ENCODE assay signal across 8 cellular contexts in genomic region chr4:107183155-107183774, GRCh38.
DNase-seq lines count a peak whose midpoint lies in the region; ATAC-seq and TF ChIP-seq lines count a peak whose summit lies in the region.

No MANE protein-coding gene starts in this region.

- H3K4me3 ChIP-seq in DOHH2 (ENCODE audit: low read length) (no peak overlapping the region), suprapubic skin (no peak overlapping the region)
- H3K4me3 ChIP-seq in effector memory CD4-positive, alpha-beta T cell (ENCODE audit: insufficient read depth, low read depth, low read length, poor library complexity, severe bottlenecking), result no peak overlapping the region

- TF ChIP-seq EP300 in suprapubic skin (IDR thresholded peaks at IDR 0.05), result no peak

- H3K36me3 ChIP-seq in DOHH2 (ENCODE audit: control insufficient read depth, low read length) (no peaks in the 10 kb centered on the region), suprapubic skin (no peaks in the 10 kb centered on the region)
- H3K36me3 ChIP-seq in effector memory CD4-positive, alpha-beta T cell (ENCODE audit: control insufficient read depth, insufficient read depth, low read length), result no peaks in the 10 kb centered on the region

- H3K27ac ChIP-seq in DOHH2 (ENCODE audit: low read depth, low read length) (no peak overlapping the region), suprapubic skin (no peak overlapping the region)
- no peak overlapping the region for H3K27ac ChIP-seq in effector memory CD4-positive, alpha-beta T cell (ENCODE audit: insufficient read depth, low read length, poor library complexity, severe bottlenecking)

- H3K9me2 ChIP-seq in DOHH2 (replicated peaks; ENCODE audit: control insufficient read depth, low read length), result no peaks in the 10 kb centered on the region

- no peaks in the 10 kb centered on the region for H3K27me3 ChIP-seq in DOHH2 (ENCODE audit: control insufficient read depth, low read length)
- no peaks in the 10 kb centered on the region for H3K27me3 ChIP-seq in suprapubic skin
- no peaks in the 10 kb centered on the region for H3K27me3 ChIP-seq in effector memory CD4-positive, alpha-beta T cell (replicated peaks; ENCODE audit: control insufficient read depth, insufficient read depth, low read length, poor library complexity, severe bottlenecking)

- no peak overlapping the region for H3K4me2 ChIP-seq in DOHH2 (ENCODE audit: low read length)

- H3K9me3 ChIP-seq in DOHH2 (ENCODE audit: control insufficient read depth, insufficient read depth, low read length) (no peaks in the 10 kb centered on the region), suprapubic skin (no peaks in the 10 kb centered on the region)
- H3K9me3 ChIP-seq in effector memory CD4-positive, alpha-beta T cell (ENCODE audit: control insufficient read depth, low read length), result no peaks in the 10 kb centered on the region

- ATAC-seq in GM19328 (IDR thresholded peaks at IDR 0.05; ENCODE audit: unreplicated experiment), result peak; percentile 94
- peak; percentile 99 for ATAC-seq in HG03135 (IDR thresholded peaks at IDR 0.05; ENCODE audit: unreplicated experiment)

- H3F3A ChIP-seq in DOHH2 (ENCODE audit: control insufficient read depth, insufficient read depth), result no peaks in the 10 kb centered on the region

- TF ChIP-seq CTCF in DOHH2 (IDR thresholded peaks at IDR 0.05; ENCODE audit: low read depth, low read length, poor library complexity, severe bottlenecking) (peak; percentile 72), suprapubic skin (IDR thresholded peaks at IDR 0.05) (peak; percentile 61 to 81)

- H3K79me2 ChIP-seq in DOHH2 (ENCODE audit: control insufficient read depth, low read length), result no peaks in the 10 kb centered on the region

- TF ChIP-seq POLR2A in suprapubic skin (IDR thresholded peaks at IDR 0.05), result no peak

- H3K4me1 ChIP-seq in DOHH2 (ENCODE audit: control insufficient read depth, low read length), result no peaks in the 10 kb centered on the region
- peaks cover 5% of the 10 kb centered on the region for H3K4me1 ChIP-seq in suprapubic skin
- no peaks in the 10 kb centered on the region for H3K4me1 ChIP-seq in effector memory CD4-positive, alpha-beta T cell (ENCODE audit: control insufficient read depth, insufficient read depth, low read length, poor library complexity, severe bottlenecking)

- WGBS in suprapubic skin, result 3% methylated on average over 3 of the region's 3 CpGs

- DNase-seq in NCI-H774 (lab: John Stamatoyannopoulos, UW) (peak; percentile 1), brain pericyte (ENCODE audit: low read depth, low spot score) (peak; percentile 15), islet precursor cell (peak; percentile 66), suprapubic skin (ENCODE audit: low spot score in 2 of 2) (no peak)
- DNase-seq in effector memory CD4-positive, alpha-beta T cell, result no peak

- H4K20me1 ChIP-seq in DOHH2 (ENCODE audit: control insufficient read depth, insufficient read depth, low read depth, low read length), result no peaks in the 10 kb centered on the region

Comparison
In these comparisons a context has a peak if more than half of its experiments do, and no peak if none do; other contexts are left out.
1. DNase-seq: peak in NCI-H774 (single experiment), brain pericyte (single experiment) and islet precursor cell (single experiment); none in suprapubic skin (0 of 2) and effector memory CD4-positive, alpha-beta T cell (0 of 3).